9 cellular contexts compared by ENCODE assay signal in genomic region chr20:32208499-32209154, GRCh38. TPM values are rescaled to one million over a fixed set of nuclear protein-coding genes. Genes with fewer than 3 reads are reported as not detected.
DNase-seq lines count a peak whose midpoint lies in the region; ATAC-seq, FAIRE-seq and TF ChIP-seq lines count a peak whose summit lies in the region.
"Had no signal": no experiment of that assay in that cellular context is flagged by ENCODE, and none has a peak within 500 bp of the region (broad histone marks: within the 10 kb centered on the region; RNA-seq: fewer than 3 reads in every experiment).

No MANE protein-coding gene starts in this region.

- in situ Hi-C loops in Panc1 (cut with HindIII; ENCODE audit: low pct_unique_long_range_greater_than_20kb, low sequenced_read_pairs): no loop called here

- H3K27me3 Mint-ChIP-seq in progenitor cell of endocrine pancreas: no peaks in the 10 kb centered on the region

- CTCF ChIA-PET in Panc1 (lab: Charles Lee): interaction anchor here (0.6 kb wide), 1 partner anchor 182 kb away, joined by 3 read pairs; no protein-coding TSS in a partner anchor

- no peaks in the 10 kb centered on the region for H3K27me3 ChIP-seq in Panc1 (ENCODE audit: control insufficient read depth, insufficient read depth, low read length)

- H3K4me1 ChIP-seq in Panc1 (ENCODE audit: control insufficient read depth, insufficient read depth, low read length): peaks cover 36% of the 10 kb centered on the region

- peak overlapping the region; percentile 86 for H3K27ac Mint-ChIP-seq in progenitor cell of endocrine pancreas

- peak overlapping the region; percentile 93 for H3K27ac ChIP-seq in Panc1 (ENCODE audit: low read length)

- intact Hi-C loops in Panc1 (cut with micrococcal nuclease; ENCODE audit: unreplicated experiment): no loop called here

- ATAC-seq in Panc1 (no peak), HG03432 (IDR thresholded peaks at IDR 0.05; ENCODE audit: unreplicated experiment) (no peak)

- H3K9me3 ChIP-seq in Panc1 (ENCODE audit: control insufficient read depth, insufficient read depth, low read depth, low read length): no peaks in the 10 kb centered on the region

- no peak for FAIRE-seq in urothelium cell line (lab: Jason Lieb, UNC)

- H3K36me3 ChIP-seq in Panc1 (ENCODE audit: control insufficient read depth, insufficient read depth, low read length): peaks cover 7% of the 10 kb centered on the region; the same call in 1 of the 2 replicates

- H3K4me3 ChIP-seq in GM12864 (ENCODE audit: low read depth, low read length) (peak overlapping the region; percentile 70), Panc1 (ENCODE audit: low read depth in 2 of 2, low read length in 2 of 2) (peak overlapping the region; percentile 66 to 100), epithelial cell of proximal tubule (ENCODE audit: low read depth, low read length) (peak overlapping the region; percentile 100)

- H3K4me1 Mint-ChIP-seq in progenitor cell of endocrine pancreas (ENCODE audit: low read depth): peaks cover 45% of the 10 kb centered on the region

- no TSS peak for BruUV-seq in Panc1 (replicated peaks; lab: Mats Ljungman, UMichigan)

- H3K4me3 Mint-ChIP-seq in progenitor cell of endocrine pancreas (ENCODE audit: low read depth): peak overlapping the region; percentile 87

- TF ChIP-seq CTCF in GM12864 (IDR thresholded peaks at IDR 0.05; ENCODE audit: low read depth, low read length, missing control alignments): no peak
- no peak for TF ChIP-seq CTCF in Panc1 (IDR thresholded peaks at IDR 0.05)
- no peak for TF ChIP-seq CTCF in epithelial cell of proximal tubule (conservative IDR thresholded peaks at IDR 0.05; ENCODE audit: low read depth, low read length)
- TF ChIP-seq CTCF in progenitor cell of endocrine pancreas (IDR thresholded peaks at IDR 0.05; ENCODE audit: unreplicated experiment): no peak

- POLR2A ChIA-PET in Panc1 (lab: Charles Lee): interaction anchor here (0.6 kb wide), 2 partner anchors 34 to 180 kb away, joined by 3 to 8 read pairs; no protein-coding TSS in a partner anchor

- H3K36me3 Mint-ChIP-seq in progenitor cell of endocrine pancreas (ENCODE audit: insufficient read depth): peaks cover 11% of the 10 kb centered on the region

- DNase-seq in GM12864 (ENCODE audit: low read depth) (no peak), Panc1 (ENCODE audit: low read depth, low spot score) (no peak), epithelial cell of proximal tubule (ENCODE audit: low read depth) (no peak), progenitor cell of endocrine pancreas (ENCODE audit: low spot score, unreplicated experiment) (no peak), middle frontal gyrus (ENCODE audit: extremely low spot score, low spot score) (no peak), urothelium cell line (ENCODE audit: low spot score) (no peak), NCI-H2196 (lab: John Stamatoyannopoulos, UW; ENCODE audit: unreplicated experiment) (no peak)
- DNase-seq: activated CD4-positive, alpha-beta T cell treated with anti-CD3 and anti-CD28 coated beads, Interleukin-2, amount 50 U/mL, for 48 hours had no signal

- H3K9me3 Mint-ChIP-seq in progenitor cell of endocrine pancreas (ENCODE audit: low read depth): no peaks in the 10 kb centered on the region

RNA-seq across cellular contexts. Expression of gene POFUT1, which starts 0.9 kb away (rescaled TPM):
- 138 TPM for total RNA-seq in Panc1 (2021; ENCODE audit: unreplicated experiment)
- 109 TPM for polyA plus RNA-seq in Panc1 (2012; ENCODE audit: insufficient read length)
- total RNA-seq in epithelial cell of proximal tubule: 23.8 and 45.9 TPM in 2 replicates
- total RNA-seq in progenitor cell of endocrine pancreas: 48.7 and 49.8 TPM in 2 replicates

RNA-seq across cellular contexts. Expression of gene PLAGL2, which starts 1.1 kb away (rescaled TPM):
- 40.6 TPM for total RNA-seq in Panc1 (2021; ENCODE audit: unreplicated experiment)
- polyA plus RNA-seq in Panc1 (2012; ENCODE audit: insufficient read length): 18.8 TPM
- 7.8 and 9.0 TPM in 2 replicates for total RNA-seq in epithelial cell of proximal tubule
- total RNA-seq in progenitor cell of endocrine pancreas: 57.1 and 59.3 TPM in 2 replicates
